8 cellular contexts compared by ENCODE assay signal in genomic region chr7:11192506-11192905, GRCh38.
DNase-seq lines count a peak whose midpoint lies in the region; ATAC-seq lines count a peak whose summit lies in the region.

No MANE protein-coding gene starts in this region.

- no peaks in the 10 kb centered on the region for H3K9me3 ChIP-seq in adipocyte (ENCODE audit: control insufficient read depth, low read length)
- no peaks in the 10 kb centered on the region for H3K9me3 ChIP-seq in iPS-18c (ENCODE audit: control insufficient read depth, insufficient read depth, low read length)

- no peaks in the 10 kb centered on the region for H3K36me3 ChIP-seq in adipocyte (ENCODE audit: control insufficient read depth, insufficient read depth, low read length, severe bottlenecking)

- H3K4me1 Mint-ChIP-seq in stimulated activated effector memory CD8-positive, alpha-beta T cell treated with anti-CD3 and anti-CD28 coated beads, Interleukin-12 subunit alpha, Interleukin-12 subunit beta, amount 100 ng/mL, for 72 hours, result peaks cover 8% of the 10 kb centered on the region

- DNase-seq in DMS 273 (lab: John Stamatoyannopoulos, UW; ENCODE audit: unreplicated experiment) (peak; percentile 42), DMS 273 treated with DMSO at 0.1 percent for 48 hours (lab: John Stamatoyannopoulos, UW) (no peak), adipocyte (ENCODE audit: low read depth) (peak; percentile 76)
- DNase-seq in stimulated activated effector memory CD8-positive, alpha-beta T cell treated with anti-CD3 and anti-CD28 coated beads, Interleukin-12 subunit alpha, Interleukin-12 subunit beta, amount 100 ng/mL, for 72 hours (ENCODE audit: low spot score in 2 of 2), result no peak

- no peaks in the 10 kb centered on the region for H3K27me3 ChIP-seq in adipocyte (replicated peaks; ENCODE audit: control insufficient read depth, insufficient read depth, low read length)

- H3K9me3 Mint-ChIP-seq in stimulated activated effector memory CD8-positive, alpha-beta T cell treated with anti-CD3 and anti-CD28 coated beads, Interleukin-12 subunit alpha, Interleukin-12 subunit beta, amount 100 ng/mL, for 72 hours, result no peaks in the 10 kb centered on the region

- H3K4me3 ChIP-seq in adipocyte (ENCODE audit: low read length) (peak overlapping the region; percentile 83), iPS-18c (ENCODE audit: insufficient read depth, low read depth, low read length) (peak overlapping the region; percentile 45; the same call in 1 of the 2 replicates)

- H3K4me3 Mint-ChIP-seq in stimulated activated effector memory CD8-positive, alpha-beta T cell treated with anti-CD3 and anti-CD28 coated beads, Interleukin-12 subunit alpha, Interleukin-12 subunit beta, amount 100 ng/mL, for 72 hours, result no peak overlapping the region

- H3K27ac Mint-ChIP-seq in stimulated activated effector memory CD8-positive, alpha-beta T cell treated with anti-CD3 and anti-CD28 coated beads, Interleukin-12 subunit alpha, Interleukin-12 subunit beta, amount 100 ng/mL, for 72 hours, result no peak overlapping the region

- H3K9ac ChIP-seq in adipocyte (ENCODE audit: low read length), result peak overlapping the region; percentile 87

- no peaks in the 10 kb centered on the region for H3K36me3 Mint-ChIP-seq in stimulated activated effector memory CD8-positive, alpha-beta T cell treated with anti-CD3 and anti-CD28 coated beads, Interleukin-12 subunit alpha, Interleukin-12 subunit beta, amount 100 ng/mL, for 72 hours

- H3K4me1 ChIP-seq in adipocyte (ENCODE audit: control insufficient read depth, insufficient read depth, low read length), result peaks cover 58% of the 10 kb centered on the region

- ATAC-seq in stimulated activated effector memory CD8-positive, alpha-beta T cell treated with anti-CD3 and anti-CD28 coated beads, Interleukin-12 subunit alpha, Interleukin-12 subunit beta, amount 100 ng/mL, for 72 hours, result peak; percentile 85
- no peak for ATAC-seq in GM21360 (IDR thresholded peaks at IDR 0.05; ENCODE audit: unreplicated experiment)
- ATAC-seq in HG03342 (IDR thresholded peaks at IDR 0.05; ENCODE audit: unreplicated experiment), result no peak
- ATAC-seq in HG02571 (IDR thresholded peaks at IDR 0.05; ENCODE audit: unreplicated experiment), result no peak

Comparison
In these comparisons a context has a peak if more than half of its experiments do, and no peak if none do; other contexts are left out.
1. DNase-seq: peak in DMS 273 (single experiment) and adipocyte (single experiment); none in DMS 273 treated with DMSO at 0.1 percent for 48 hours (single experiment) and stimulated activated effector memory CD8-positive, alpha-beta T cell treated with anti-CD3 and anti-CD28 coated beads, Interleukin-12 subunit alpha, Interleukin-12 subunit beta, amount 100 ng/mL, for 72 hours (0 of 2).